15 cellular contexts compared by ENCODE assay signal in the genomic region with DNA sequence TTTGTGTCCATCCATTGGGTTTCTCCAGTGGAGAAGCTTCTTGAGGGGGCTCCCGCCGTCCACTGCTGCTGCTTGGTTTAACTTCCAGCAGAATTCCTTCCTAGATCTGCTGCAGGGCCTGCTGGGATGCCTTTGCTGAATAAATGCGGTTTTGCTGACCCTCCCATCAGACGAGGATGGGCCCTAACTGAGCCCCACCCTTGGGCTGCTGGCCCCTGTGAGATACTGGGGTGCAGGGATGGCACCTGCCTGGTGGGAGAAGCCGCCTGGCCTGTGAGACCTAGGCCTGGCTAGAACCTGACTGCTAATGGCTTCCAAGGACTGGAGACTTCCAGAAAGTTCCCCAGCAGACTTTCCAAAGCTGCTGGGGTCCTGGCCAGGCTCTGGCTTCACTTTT. TPM values are rescaled to one million over a fixed set of nuclear protein-coding genes. Genes with fewer than 3 reads are reported as not detected.
"Had no signal": no experiment of that assay in that cellular context is flagged by ENCODE, and none has a peak within 500 bp of the region (broad histone marks: within the 10 kb centered on the region; RNA-seq: fewer than 3 reads in every experiment).

No MANE protein-coding gene starts in this region.

- H3K27ac ChIP-seq: thoracic aorta had no signal

- H3K27me3 ChIP-seq: gastroesophageal sphincter, stomach had no signal

- DNase-seq: activated CD4-positive, alpha-beta T cell treated with anti-CD3 and anti-CD28 coated beads for 36 hours; activated CD4-positive, alpha-beta T cell treated with anti-CD3 and anti-CD28 coated beads, Interleukin-2, amount 50 U/mL, for 48 hours; activated naive CD8-positive, alpha-beta T cell treated with anti-CD3 and anti-CD28 coated beads, Interleukin-2, amount 10 ng/mL, durations not matched to agents 7 days and 5 days; effector CD8-positive, alpha-beta T cell; nephron progenitor cell; retina; small intestine; stimulated activated CD4-positive, alpha-beta T cell treated with anti-CD3 and anti-CD28 coated beads, Interleukin-4, amount 100 ng/mL, for 1 hour; stomach had no signal

- H3K4me3 ChIP-seq: gastroesophageal sphincter, stomach, thoracic aorta had no signal

- H3K9me3 ChIP-seq: gastroesophageal sphincter, stomach, thoracic aorta had no signal

- FAIRE-seq: islet of Langerhans, small intestine had no signal

- H3K4me1 ChIP-seq: gastroesophageal sphincter had no signal

- ATAC-seq: activated CD4-positive, alpha-beta T cell treated with anti-CD3 and anti-CD28 coated beads for 36 hours; esophagus mucosa; gastroesophageal sphincter; left lobe of liver had no signal

RNA-seq across cellular contexts. Expression of a gene that starts 43.8 kb away (rescaled TPM):
- total RNA-seq: T-helper 2 cell treated with Interferon-gamma antibody and Interleukin-4, amounts not matched to agents 100 ng/mL and 5 ng/mL, for 36 hours had no signal
